ENCODE assay signal across 8 cellular contexts in the genomic region with DNA sequence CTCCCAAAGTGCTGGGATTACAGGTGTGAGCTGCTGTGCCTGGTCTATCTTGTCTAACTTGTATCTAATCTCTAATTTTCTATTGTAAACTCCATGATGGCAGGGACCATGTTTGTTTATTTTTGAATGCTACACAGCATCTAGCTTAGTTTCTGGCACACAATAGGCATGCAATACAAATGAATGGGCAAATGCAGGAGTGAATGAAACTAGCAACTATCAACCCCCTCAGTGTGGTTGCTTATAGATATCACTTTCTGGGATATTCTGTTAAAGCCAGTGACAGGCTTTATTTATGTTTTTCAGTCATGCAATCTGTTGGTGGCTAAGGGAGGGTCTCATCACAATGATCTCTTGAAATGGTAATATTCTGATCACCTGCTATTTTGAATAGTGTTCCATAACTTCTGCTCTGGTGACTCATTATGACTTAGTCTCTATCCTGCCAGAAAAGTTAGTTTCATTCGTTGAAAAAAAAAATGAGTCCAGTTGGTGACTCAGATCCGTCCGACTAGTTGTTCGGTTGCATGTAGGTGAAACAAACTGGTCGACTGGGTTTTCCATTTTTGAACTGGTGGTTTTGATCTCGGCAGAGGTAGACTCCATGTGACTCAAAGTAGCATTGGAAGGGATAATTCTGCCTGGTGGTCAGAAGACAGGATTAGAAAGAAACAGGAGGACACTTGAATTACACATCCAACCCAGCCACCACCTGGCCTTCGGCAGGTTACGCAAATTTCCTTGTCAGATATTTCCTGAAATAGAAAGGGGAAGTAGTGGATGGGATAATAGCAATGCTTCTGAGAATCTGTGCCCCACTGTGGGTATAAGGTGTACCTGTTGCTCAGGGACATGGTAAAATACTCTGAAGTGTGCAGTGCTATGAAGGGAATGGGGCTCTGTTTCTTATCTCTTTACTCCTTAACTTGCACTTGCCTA.
A peak's percentile ranks its signal among the peaks of the same experiment; 100 is the strongest.
DNase-seq lines count a peak whose midpoint lies in the region; ATAC-seq and TF ChIP-seq lines count a peak whose summit lies in the region.

No MANE protein-coding gene starts in this region.

- no peaks in the 10 kb centered on the region for H3K27me3 ChIP-seq in CD4-positive, CD25-positive, alpha-beta regulatory T cell (ENCODE audit: control insufficient read depth, insufficient read depth, low read length)
- H3K27me3 ChIP-seq in SJCRH30: no peaks in the 10 kb centered on the region
- no peaks in the 10 kb centered on the region for H3K27me3 ChIP-seq in uterus

- peaks cover 4% of the 10 kb centered on the region for H3K27me3 Mint-ChIP-seq in CD4-positive, CD25-positive, alpha-beta regulatory T cell
- H3K27me3 Mint-ChIP-seq in activated naive CD4-positive, alpha-beta T cell treated with anti-CD3 and anti-CD28 coated beads, Interleukin-2, amount 10 ng/mL, durations not matched to agents 7 days and 5 days: peaks cover 4% of the 10 kb centered on the region

- H3K4me3 ChIP-seq in CD4-positive, CD25-positive, alpha-beta regulatory T cell (ENCODE audit: low read depth, low read length): no peak overlapping the region
- H3K4me3 ChIP-seq in SJCRH30 (no peak overlapping the region), uterus (no peak overlapping the region)

- no peaks in the 10 kb centered on the region for H3K36me3 ChIP-seq in CD4-positive, CD25-positive, alpha-beta regulatory T cell (ENCODE audit: control insufficient read depth, insufficient read depth, low read length)
- H3K36me3 ChIP-seq in SJCRH30 (no peaks in the 10 kb centered on the region), uterus (no peaks in the 10 kb centered on the region)

- no peak overlapping the region for H3K4me3 Mint-ChIP-seq in CD4-positive, CD25-positive, alpha-beta regulatory T cell
- no peak overlapping the region for H3K4me3 Mint-ChIP-seq in activated naive CD4-positive, alpha-beta T cell treated with anti-CD3 and anti-CD28 coated beads, Interleukin-2, amount 10 ng/mL, durations not matched to agents 7 days and 5 days

- no peaks in the 10 kb centered on the region for H3K9me3 ChIP-seq in CD4-positive, CD25-positive, alpha-beta regulatory T cell (ENCODE audit: control insufficient read depth in 2 of 2, low read length in 2 of 2)
- H3K9me3 ChIP-seq in SJCRH30 (replicated peaks): no peaks in the 10 kb centered on the region
- H3K9me3 ChIP-seq in uterus: no peaks in the 10 kb centered on the region

- CTCF ChIA-PET in activated naive CD4-positive, alpha-beta T cell treated with anti-CD3 and anti-CD28 coated beads, Interleukin-2, amount 10 ng/mL, durations not matched to agents 7 days and 5 days (lab: Charles Lee): interaction anchor here (1.5 kb wide), 1 partner anchor 71 kb away, joined by 3 read pairs; no protein-coding TSS in a partner anchor

- no peaks in the 10 kb centered on the region for H3K36me3 Mint-ChIP-seq in CD4-positive, CD25-positive, alpha-beta regulatory T cell
- H3K36me3 Mint-ChIP-seq in activated naive CD4-positive, alpha-beta T cell treated with anti-CD3 and anti-CD28 coated beads, Interleukin-2, amount 10 ng/mL, durations not matched to agents 7 days and 5 days: peaks cover 2% of the 10 kb centered on the region

- H3K27ac ChIP-seq in CD4-positive, CD25-positive, alpha-beta regulatory T cell (ENCODE audit: insufficient read depth, low read length, poor library complexity, severe bottlenecking): no peak overlapping the region
- H3K27ac ChIP-seq in SJCRH30: no peak overlapping the region
- no peak overlapping the region for H3K27ac ChIP-seq in uterus

- peak overlapping the region in 1 of 3 donors; percentile 52 for H3K27ac Mint-ChIP-seq in CD4-positive, CD25-positive, alpha-beta regulatory T cell
- peak overlapping the region; percentile 82 for H3K27ac Mint-ChIP-seq in activated naive CD4-positive, alpha-beta T cell treated with anti-CD3 and anti-CD28 coated beads, Interleukin-2, amount 10 ng/mL, durations not matched to agents 7 days and 5 days

- DNase-seq in CD4-positive, CD25-positive, alpha-beta regulatory T cell: peak in 1 of 3 donors; percentile 77
- DNase-seq in activated naive CD4-positive, alpha-beta T cell treated with anti-CD3 and anti-CD28 coated beads, Interleukin-2, amount 10 ng/mL, durations not matched to agents 7 days and 5 days: peak; percentile 33
- DNase-seq in NCI-H1105 (lab: John Stamatoyannopoulos, UW): no peak
- DNase-seq in NCI-H187 (lab: John Stamatoyannopoulos, UW): no peak
- DNase-seq in SJCRH30: no peak
- DNase-seq in uterus: no peak

- TF ChIP-seq POLR2A in uterus (IDR thresholded peaks at IDR 0.05): no peak

- H3K9me3 Mint-ChIP-seq in CD4-positive, CD25-positive, alpha-beta regulatory T cell: peaks cover 0 to 2% (median 0%) of the 10 kb centered on the region in 7 donors
- H3K9me3 Mint-ChIP-seq in activated naive CD4-positive, alpha-beta T cell treated with anti-CD3 and anti-CD28 coated beads, Interleukin-2, amount 10 ng/mL, durations not matched to agents 7 days and 5 days: no peaks in the 10 kb centered on the region

- peaks cover 8% of the 10 kb centered on the region for H3K4me1 ChIP-seq in CD4-positive, CD25-positive, alpha-beta regulatory T cell (ENCODE audit: control insufficient read depth, insufficient read depth, low read length, poor library complexity, severe bottlenecking)
- H3K4me1 ChIP-seq in SJCRH30: no peaks in the 10 kb centered on the region
- H3K4me1 ChIP-seq in uterus: no peaks in the 10 kb centered on the region

- ATAC-seq in CD4-positive, CD25-positive, alpha-beta regulatory T cell (ENCODE audit: low read depth in 2 of 2): peak; percentile 43 to 63
- ATAC-seq in GM21447 (IDR thresholded peaks at IDR 0.05; ENCODE audit: unreplicated experiment) (peak; percentile 59), HG03575 (IDR thresholded peaks at IDR 0.05; ENCODE audit: extremely low read depth, insufficient number of reproducible peaks, low FRiP score, unreplicated experiment) (peak; percentile 25)

- peaks cover 11 to 30% (median 19%) of the 10 kb centered on the region in 4 donors for H3K4me1 Mint-ChIP-seq in CD4-positive, CD25-positive, alpha-beta regulatory T cell
- peaks cover 42% of the 10 kb centered on the region for H3K4me1 Mint-ChIP-seq in activated naive CD4-positive, alpha-beta T cell treated with anti-CD3 and anti-CD28 coated beads, Interleukin-2, amount 10 ng/mL, durations not matched to agents 7 days and 5 days

- intact Hi-C loops in uterus (cut with DNase I; ENCODE audit: low total_unique reads): no loop called here

- no peak for TF ChIP-seq CTCF in uterus (IDR thresholded peaks at IDR 0.05)
